25 cellular contexts compared by ENCODE assay signal in genomic region chr17:39568710-39569109, GRCh38. TPM values are rescaled to one million over a fixed set of nuclear protein-coding genes. Genes with fewer than 3 reads are reported as not detected.
"Had no signal": no experiment of that assay in that cellular context is flagged by ENCODE, and none has a peak within 500 bp of the region (broad histone marks: within the 10 kb centered on the region; RNA-seq: fewer than 3 reads in every experiment).

No MANE protein-coding gene starts in this region.

- H3K9me3 ChIP-seq: colonic mucosa, lower lobe of right lung had no signal

- H3K36me3 ChIP-seq: colonic mucosa, neural progenitor cell had no signal

- DNase-seq: colonic mucosa; effector CD8-positive, alpha-beta T cell; foreskin melanocyte; kidney; left cardiac atrium; left ventricle myocardium inferior; lower lobe of right lung; natural killer cell; spleen; stimulated activated CD4-positive, alpha-beta T cell treated with anti-CD3 and anti-CD28 coated beads, Interleukin-15, amount 100 ng/mL, for 24 hours; stimulated activated CD4-positive, alpha-beta T cell treated with anti-CD3 and anti-CD28 coated beads, Interleukin-1b, Interleukin-23, amount 100 ng/mL, for 48 hours; stimulated activated CD4-positive, alpha-beta T cell treated with anti-CD3 and anti-CD28 coated beads, Interleukin-4, amount 100 ng/mL, for 24 hours; stimulated activated naive CD8-positive, alpha-beta T cell treated with anti-CD3 and anti-CD28 coated beads, Interleukin-15, amount 100 ng/mL, for 72 hours; trophoblast cell had no signal

- H3K27ac ChIP-seq: colonic mucosa, hepatocyte, left ventricle myocardium inferior, lower lobe of right lung, neural progenitor cell, parathyroid adenoma, spleen had no signal

- H3K27me3 ChIP-seq: colonic mucosa, hepatocyte had no signal

- H3K4me1 ChIP-seq: colonic mucosa, parathyroid adenoma had no signal

- H3K4me3 ChIP-seq: colonic mucosa, hepatocyte, left ventricle myocardium inferior, lower lobe of right lung, neural progenitor cell, spleen had no signal

RNA-seq across cellular contexts. Expression of gene NEUROD2, which starts 39.0 kb away (rescaled TPM):
- total RNA-seq: colonic mucosa, dermis microvascular lymphatic vessel endothelial cell, hepatocyte, kidney, left cardiac atrium, left ventricle myocardium inferior, lower lobe of right lung, mesothelial cell of epicardium, mucosa of gallbladder, natural killer cell, pulmonary artery endothelial cell, sciatic nerve, skeletal muscle tissue, spleen, subcutaneous adipose tissue had no signal

RNA-seq across cellular contexts. Expression of gene PPP1R1B, which starts 58.0 kb away (rescaled TPM):
- total RNA-seq: dermis microvascular lymphatic vessel endothelial cell, myocyte, natural killer cell, pulmonary artery endothelial cell, spleen had no signal
